13 cellular contexts compared by ENCODE assay signal in genomic region chr7:6437251-6437650, GRCh38. TPM values are rescaled to one million over a fixed set of nuclear protein-coding genes. Genes with fewer than 3 reads are reported as not detected.
DNase-seq lines count a peak whose midpoint lies in the region; TF ChIP-seq lines count a peak whose summit lies in the region.
"Had no signal": no experiment of that assay in that cellular context is flagged by ENCODE, and none has a peak within 500 bp of the region (broad histone marks: within the 10 kb centered on the region; RNA-seq: fewer than 3 reads in every experiment).

No MANE protein-coding gene starts in this region.

- H3K9me3 Mint-ChIP-seq in CD14-positive monocyte: peaks cover 0 to 2% (median 0%) of the 10 kb centered on the region in 7 donors
- H3K9me3 Mint-ChIP-seq in activated naive CD8-positive, alpha-beta T cell treated with anti-CD3 and anti-CD28 coated beads for 36 hours: no peaks in the 10 kb centered on the region
- H3K9me3 Mint-ChIP-seq: stimulated activated naive B cell treated with anti-CD40 and anti-IgM and Interleukin-4, amounts not matched to agents 10 μg/mL and 1 μg/mL and 100 μg/mL, for 72 hours had no signal

- no peak overlapping the region for H3K4me2 ChIP-seq in trophoblast cell (ENCODE audit: low read length)

- intact Hi-C loops in CD14-positive monocyte (cut with micrococcal nuclease): loop anchor here in 1 of 2 donors (5.0 kb wide), 1 partner anchor 45 kb away; no protein-coding TSS in a partner anchor

- H3K9me3 ChIP-seq in trophoblast cell (ENCODE audit: insufficient read depth, low read depth, low read length): no peaks in the 10 kb centered on the region

- H2BK12ac ChIP-seq in trophoblast cell (ENCODE audit: low read length): no peak overlapping the region

- H3K27me3 ChIP-seq in HL-60 (ENCODE audit: insufficient read depth, poor library complexity, severe bottlenecking) (no peaks in the 10 kb centered on the region), trophoblast cell (ENCODE audit: insufficient read depth, low read length) (no peaks in the 10 kb centered on the region)

- H4K8ac ChIP-seq in trophoblast cell (ENCODE audit: low read depth, low read length): no peak overlapping the region

- WGBS in trophoblast cell (ENCODE audit: extremely low coverage, insufficient coverage, insufficient read length): no CpG with 5 or more reads among the region's 6 CpGs

- H3K18ac ChIP-seq in trophoblast cell (ENCODE audit: low read length): no peak overlapping the region

- H2AK5ac ChIP-seq in trophoblast cell (ENCODE audit: low read length): no peak overlapping the region

- H3K23ac ChIP-seq in trophoblast cell (ENCODE audit: low read length): no peak overlapping the region

- no peak overlapping the region for H4K12ac ChIP-seq in trophoblast cell (ENCODE audit: low read depth, low read length)

- H3K4me3 Mint-ChIP-seq in CD14-positive monocyte: no peak overlapping the region
- no peak overlapping the region for H3K4me3 Mint-ChIP-seq in activated naive CD8-positive, alpha-beta T cell treated with anti-CD3 and anti-CD28 coated beads for 36 hours

- H4K91ac ChIP-seq in trophoblast cell (ENCODE audit: low read depth, low read length): no peak overlapping the region

- H3K4me3 ChIP-seq in HL-60 (replicated peaks; ENCODE audit: insufficient read depth, low read length): no peak overlapping the region
- H3K4me3 ChIP-seq in trophoblast cell (ENCODE audit: low read depth, low read length): no peak overlapping the region

- peak overlapping the region; percentile 61 for H3K4ac ChIP-seq in trophoblast cell (ENCODE audit: low read depth, low read length)

- no peaks in the 10 kb centered on the region for H3K79me1 ChIP-seq in trophoblast cell (ENCODE audit: low read length)

- no peak overlapping the region for H2AFZ ChIP-seq in trophoblast cell (ENCODE audit: insufficient read depth, low read length, poor library complexity)

- peaks cover 15 to 24% of the 10 kb centered on the region in 2 experiments for H3K36me3 ChIP-seq in trophoblast cell (ENCODE audit: control insufficient read depth in 1 of 2, insufficient read depth in 2 of 2, low read length in 2 of 2)

- H3K79me2 ChIP-seq in trophoblast cell (ENCODE audit: control insufficient read depth, insufficient read depth, low read length, poor library complexity): no peaks in the 10 kb centered on the region

- peak overlapping the region; percentile 70 to 95 (median 80) for H3K27ac Mint-ChIP-seq in CD14-positive monocyte
- H3K27ac Mint-ChIP-seq in activated naive CD8-positive, alpha-beta T cell treated with anti-CD3 and anti-CD28 coated beads for 36 hours: peak overlapping the region; percentile 72

- DNase-seq in CD14-positive monocyte (ENCODE audit: low spot score): peak; percentile 69
- DNase-seq in HL-60 (ENCODE audit: low read depth in 1 of 2, low spot score in 1 of 2): no peak
- DNase-seq in activated naive CD8-positive, alpha-beta T cell treated with anti-CD3 and anti-CD28 coated beads for 36 hours: no peak
- peak; percentile 66 to 77 for DNase-seq in trophoblast cell
- no peak for DNase-seq in iPS-NIHi11 (ENCODE audit: low spot score)
- no peak for DNase-seq in substantia nigra (lab: John Stamatoyannopoulos, UW)
- DNase-seq in NCI-H748 (lab: John Stamatoyannopoulos, UW; ENCODE audit: unreplicated experiment): no peak
- DNase-seq in SKM-1 treated with dmso at 0.1 percent for 144 hours (lab: John Stamatoyannopoulos, UW; ENCODE audit: unreplicated experiment): no peak
- DNase-seq: GDM1; NCI-H1105 treated with DMSO at 0.1 percent for 48 hours; NCI-H510A treated with DMSO at 0.1 percent for 48 hours; RPMI8226; stimulated activated naive B cell treated with anti-CD40 and anti-IgM and Interleukin-4, amounts not matched to agents 10 μg/mL and 1 μg/mL and 100 μg/mL, for 72 hours had no signal

- no peak for TF ChIP-seq CTCF in CD14-positive monocyte (IDR thresholded peaks at IDR 0.05)
- TF ChIP-seq CTCF in HL-60 (IDR thresholded peaks at IDR 0.05; ENCODE audit: insufficient read depth, low read length): no peak

- H3K36me3 Mint-ChIP-seq in CD14-positive monocyte: peaks cover 21 to 54% of the 10 kb centered on the region in 2 donors
- H3K36me3 Mint-ChIP-seq in activated naive CD8-positive, alpha-beta T cell treated with anti-CD3 and anti-CD28 coated beads for 36 hours: peaks cover 25% of the 10 kb centered on the region

- no peak overlapping the region for H3K9ac ChIP-seq in trophoblast cell (ENCODE audit: low read length)

- peaks cover 0 to 2% (median 0%) of the 10 kb centered on the region in 3 donors for H3K27me3 Mint-ChIP-seq in CD14-positive monocyte (ENCODE audit: low read depth in 3 of 3)
- H3K27me3 Mint-ChIP-seq in activated naive CD8-positive, alpha-beta T cell treated with anti-CD3 and anti-CD28 coated beads for 36 hours: no peaks in the 10 kb centered on the region
- H3K27me3 Mint-ChIP-seq: stimulated activated naive B cell treated with anti-CD40 and anti-IgM and Interleukin-4, amounts not matched to agents 10 μg/mL and 1 μg/mL and 100 μg/mL, for 72 hours had no signal

- H2BK5ac ChIP-seq in trophoblast cell (ENCODE audit: low read depth, low read length, poor library complexity): no peak overlapping the region

- peaks cover 9% of the 10 kb centered on the region in 2 experiments for H3K4me1 ChIP-seq in trophoblast cell (ENCODE audit: control insufficient read depth in 1 of 2, insufficient read depth in 2 of 2, low read length in 2 of 2)

- no peak overlapping the region for H2BK120ac ChIP-seq in trophoblast cell (ENCODE audit: insufficient read depth, low read length, poor library complexity)

- H3K4me1 Mint-ChIP-seq in CD14-positive monocyte: peaks cover 78% of the 10 kb centered on the region
- peaks cover 45% of the 10 kb centered on the region for H3K4me1 Mint-ChIP-seq in activated naive CD8-positive, alpha-beta T cell treated with anti-CD3 and anti-CD28 coated beads for 36 hours

- no peak overlapping the region for H3K14ac ChIP-seq in trophoblast cell (ENCODE audit: low read length)

- H3K27ac ChIP-seq in HL-60 (replicated peaks) (peak overlapping the region; percentile 87), trophoblast cell (ENCODE audit: low read depth, low read length) (no peak overlapping the region), substantia nigra (ENCODE audit: low read depth, low read length, poor library complexity, severe bottlenecking) (no peak overlapping the region)

RNA-seq across cellular contexts. Expression of gene DAGLB, which starts 10.5 kb away (rescaled TPM):
- polyA plus RNA-seq in CD14-positive monocyte: 10 to 100 TPM; 15.2 to 16.4 TPM
- total RNA-seq in activated naive CD8-positive, alpha-beta T cell treated with anti-CD3 and anti-CD28 coated beads for 36 hours: 10 to 100 TPM; 15.7 to 17.1 TPM
- polyA plus RNA-seq in trophoblast cell (2013): 13.8 and 15.5 TPM in 2 replicates

RNA-seq across cellular contexts. Expression of gene KDELR2, which starts 46.7 kb away (rescaled TPM):
- 100 to 1,000 TPM in 1 of 2 donors, 10 to 100 TPM in 1; 91.7 to 103 TPM for polyA plus RNA-seq in CD14-positive monocyte
- total RNA-seq in activated naive CD8-positive, alpha-beta T cell treated with anti-CD3 and anti-CD28 coated beads for 36 hours: 10 to 100 TPM; 63.0 to 67.3 TPM
- polyA plus RNA-seq in trophoblast cell (2013): 248 and 259 TPM in 2 replicates

Comparison
In these comparisons a context has a peak if more than half of its experiments do, and no peak if none do; other contexts are left out.
1. DNase-seq: peak in CD14-positive monocyte (single experiment) and trophoblast cell (2 of 2); none in HL-60 (0 of 2), activated naive CD8-positive, alpha-beta T cell treated with anti-CD3 and anti-CD28 coated beads for 36 hours (single experiment), iPS-NIHi11 (single experiment), substantia nigra (0 of 49), NCI-H748 (single experiment) and SKM-1 treated with dmso at 0.1 percent for 144 hours (single experiment).